Comparison of ENCODE assay signal across 12 cellular contexts in the genomic region with DNA sequence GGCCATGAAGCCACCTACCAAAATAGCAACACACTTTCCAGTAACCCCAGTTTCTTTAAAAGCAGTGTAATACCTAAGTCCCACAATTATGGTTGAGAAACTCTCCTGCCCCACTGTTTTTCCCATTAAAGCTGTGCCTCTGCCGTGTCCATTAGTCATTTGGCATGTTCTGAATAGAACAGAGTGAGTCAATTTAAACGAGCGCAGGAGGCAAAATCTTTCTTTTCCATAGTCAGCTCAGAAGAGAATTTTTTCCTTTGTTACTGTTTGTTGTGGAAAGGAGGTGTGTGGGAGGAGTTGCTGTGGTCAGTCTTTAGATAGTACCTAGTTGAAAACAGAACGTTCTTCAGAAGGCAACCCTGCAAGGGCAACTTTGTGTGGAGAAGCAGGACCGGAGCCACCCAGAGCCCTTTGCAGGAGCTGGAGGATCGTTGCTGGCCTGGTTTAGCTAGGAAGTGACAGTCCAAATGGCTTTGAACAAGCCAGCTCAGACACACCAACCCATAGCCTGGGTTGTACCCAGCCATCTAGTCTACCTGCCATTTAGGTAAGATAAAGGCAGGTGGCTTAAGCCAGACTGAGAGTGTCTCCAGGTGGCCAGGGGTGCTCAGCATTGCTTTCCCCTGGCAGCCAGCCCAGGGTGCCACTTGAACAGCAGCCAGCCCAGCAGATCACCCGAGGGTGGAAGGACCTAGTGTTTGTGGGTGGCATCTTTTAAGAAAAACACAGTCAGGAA. TPM values are rescaled to one million over a fixed set of nuclear protein-coding genes. Genes with fewer than 3 reads are reported as not detected.
DNase-seq lines count a peak whose midpoint lies in the region; ATAC-seq and TF ChIP-seq lines count a peak whose summit lies in the region.
"Had no signal": no experiment of that assay in that cellular context is flagged by ENCODE, and none has a peak within 500 bp of the region (broad histone marks: within the 10 kb centered on the region; RNA-seq: fewer than 3 reads in every experiment).

No MANE protein-coding gene starts in this region.

- H3K36me3 ChIP-seq in BJ (ENCODE audit: control insufficient read depth, insufficient read depth, low read length) (no peaks in the 10 kb centered on the region), ascending aorta (no peaks in the 10 kb centered on the region), lung (ENCODE audit: control insufficient read depth in 2 of 2, insufficient read depth in 2 of 2, low read length in 2 of 2) (no peaks in the 10 kb centered on the region), tibial artery (no peaks in the 10 kb centered on the region)
- H3K36me3 ChIP-seq in CD8-positive, alpha-beta memory T cell (ENCODE audit: insufficient read depth, low read length), result no peaks in the 10 kb centered on the region
- H3K36me3 ChIP-seq: ovary had no signal

- no peak for ATAC-seq in lung (ENCODE audit: insufficient read depth, low FRiP score)
- no peak for ATAC-seq in GM18502 (IDR thresholded peaks at IDR 0.05; ENCODE audit: poor library complexity, unreplicated experiment)

- H3K27ac ChIP-seq in ascending aorta (peak overlapping the region; percentile 26 to 64), lung (ENCODE audit: low read depth in 1 of 2, low read length in 1 of 2) (no peak overlapping the region), tibial artery (peak overlapping the region in 1 of 2 donors; percentile 47)
- no peak overlapping the region for H3K27ac ChIP-seq in CD8-positive, alpha-beta memory T cell (ENCODE audit: low read depth, low read length)
- H3K27ac ChIP-seq: hepatocyte had no signal

- intact Hi-C loops in ascending aorta (cut with DNase I) (loop anchor here (2.0 to 10.0 kb wide), 2 partner anchors 28 to 370 kb away; no protein-coding TSS in a partner anchor), tibial artery (cut with DNase I; ENCODE audit: low total_unique reads) (no loop called here)

- no peak overlapping the region for H3K27ac Mint-ChIP-seq in CD8-positive, alpha-beta memory T cell

- no peak overlapping the region for H3K4me3 Mint-ChIP-seq in CD8-positive, alpha-beta memory T cell

- no peaks in the 10 kb centered on the region for H3K36me3 Mint-ChIP-seq in CD8-positive, alpha-beta memory T cell

- DNase-seq in BJ (ENCODE audit: low read depth) (peak; percentile 13), NCI-H1105 treated with DMSO at 0.1 percent for 48 hours (lab: John Stamatoyannopoulos, UW) (peak; percentile 92), ascending aorta (ENCODE audit: low spot score in 2 of 2) (no peak), lung (ENCODE audit: low spot score) (peak; percentile 63), tibial artery (no peak), ecto neural progenitor cell (ENCODE audit: low spot score) (no peak)
- DNase-seq in CD8-positive, alpha-beta memory T cell, result no peak
- DNase-seq: aorta, NCI-H524 treated with DMSO at 0.1 percent for 48 hours had no signal

- peaks cover 11 to 27% of the 10 kb centered on the region in 2 donors for H3K4me1 ChIP-seq in ascending aorta
- peaks cover 0 to 19% of the 10 kb centered on the region in 2 donors for H3K4me1 ChIP-seq in lung (ENCODE audit: control insufficient read depth in 2 of 2, insufficient read depth in 2 of 2, low read length in 2 of 2)
- H3K4me1 ChIP-seq in CD8-positive, alpha-beta memory T cell (ENCODE audit: insufficient read depth, low read length), result no peaks in the 10 kb centered on the region
- peaks cover 0 to 34% (median 24%) of the 10 kb centered on the region in 4 donors for H3K4me1 ChIP-seq in tibial artery

- H3K9me3 Mint-ChIP-seq in CD8-positive, alpha-beta memory T cell, result peaks cover 0 to 1% (median 0%) of the 10 kb centered on the region in 5 donors

- no peaks in the 10 kb centered on the region for H3K27me3 ChIP-seq in BJ (ENCODE audit: control insufficient read depth, insufficient read depth, low read length)
- no peaks in the 10 kb centered on the region for H3K27me3 ChIP-seq in ascending aorta
- no peaks in the 10 kb centered on the region for H3K27me3 ChIP-seq in lung (ENCODE audit: control insufficient read depth, insufficient read depth)
- no peaks in the 10 kb centered on the region for H3K27me3 ChIP-seq in CD8-positive, alpha-beta memory T cell (ENCODE audit: insufficient read depth, low read length, poor library complexity, severe bottlenecking)
- no peaks in the 10 kb centered on the region for H3K27me3 ChIP-seq in tibial artery
- H3K27me3 ChIP-seq: hepatocyte, ovary had no signal

- no peaks in the 10 kb centered on the region for H3K9me3 ChIP-seq in ascending aorta
- H3K9me3 ChIP-seq in lung (ENCODE audit: control insufficient read depth in 2 of 2, insufficient read depth in 1 of 2, low read length in 1 of 2), result no peaks in the 10 kb centered on the region
- H3K9me3 ChIP-seq in CD8-positive, alpha-beta memory T cell (ENCODE audit: low read length), result no peaks in the 10 kb centered on the region
- no peaks in the 10 kb centered on the region for H3K9me3 ChIP-seq in tibial artery
- H3K9me3 ChIP-seq: ovary had no signal

- CTCF ChIA-PET in BJ (lab: Yijun Ruan, JAX), result no interaction called here
- CTCF ChIA-PET in CD8-positive, alpha-beta memory T cell (lab: Charles Lee), result no interaction called here

- H3K4me1 Mint-ChIP-seq in CD8-positive, alpha-beta memory T cell, result no peaks in the 10 kb centered on the region

- H3K27me3 Mint-ChIP-seq in CD8-positive, alpha-beta memory T cell, result peaks cover 0 to 4% of the 10 kb centered on the region in 2 donors

- POLR2A ChIA-PET in BJ (lab: Charles Lee), result no interaction called here
- POLR2A ChIA-PET in CD8-positive, alpha-beta memory T cell (lab: Charles Lee), result no interaction called here

- 71 to 86% methylated on average over 7 of the region's 7 CpGs for WGBS in lung, 2 donors

- H3K4me3 ChIP-seq in BJ (ENCODE audit: low read depth, low read length) (no peak overlapping the region), ascending aorta (peak overlapping the region in 1 of 2 donors; percentile 3), lung (no peak overlapping the region), tibial artery (no peak overlapping the region)
- no peak overlapping the region for H3K4me3 ChIP-seq in CD8-positive, alpha-beta memory T cell (ENCODE audit: low read length)
- H3K4me3 ChIP-seq: hepatocyte, ovary had no signal

- TF ChIP-seq CTCF in BJ (IDR thresholded peaks at IDR 0.05; ENCODE audit: insufficient read depth, low read depth, low read length), result no peak
- no peak for TF ChIP-seq CTCF in ascending aorta (IDR thresholded peaks at IDR 0.05)
- TF ChIP-seq CTCF in lung (IDR thresholded peaks at IDR 0.05; ENCODE audit: control extremely low read depth, extremely low read depth), result no peak
- TF ChIP-seq CTCF in tibial artery (IDR thresholded peaks at IDR 0.05), result no peak

RNA-seq across cellular contexts. Expression of a gene that starts 30.4 kb away (rescaled TPM):
- polyA plus RNA-seq in BJ (2011; rRNA removed) (0.07 TPM in 1 of 2 replicates, not detected in the other), lung (10 to 100 TPM; 30.4 to 70.3 TPM)
- polyA minus RNA-seq in BJ (2011; rRNA and poly(A)+ RNA removed), result not detected in 2 replicates
- total RNA-seq in ascending aorta (4.6 TPM), lung (10 to 100 TPM in 1 of 2 donors, 1 to 10 TPM in 1; 9.9 to 36.6 TPM)
- total RNA-seq in CD8-positive, alpha-beta memory T cell, result 1 to 10 TPM; 2.6 to 3.4 TPM
- polyA plus RNA-seq in CD8-positive, alpha-beta memory T cell, result 0.62 TPM

Comparison
In these comparisons a context has a peak if more than half of its experiments do, and no peak if none do; other contexts are left out.
1. DNase-seq: peak in BJ (single experiment), NCI-H1105 treated with DMSO at 0.1 percent for 48 hours (single experiment) and lung (single experiment); none in ascending aorta (0 of 2), CD8-positive, alpha-beta memory T cell (0 of 5), tibial artery (0 of 2) and ecto neural progenitor cell (single experiment).
2. H3K27ac ChIP-seq: peak in ascending aorta (2 of 2); none in lung (0 of 2) and CD8-positive, alpha-beta memory T cell (single experiment).